21 cellular contexts compared by ENCODE assay signal in the genomic region with DNA sequence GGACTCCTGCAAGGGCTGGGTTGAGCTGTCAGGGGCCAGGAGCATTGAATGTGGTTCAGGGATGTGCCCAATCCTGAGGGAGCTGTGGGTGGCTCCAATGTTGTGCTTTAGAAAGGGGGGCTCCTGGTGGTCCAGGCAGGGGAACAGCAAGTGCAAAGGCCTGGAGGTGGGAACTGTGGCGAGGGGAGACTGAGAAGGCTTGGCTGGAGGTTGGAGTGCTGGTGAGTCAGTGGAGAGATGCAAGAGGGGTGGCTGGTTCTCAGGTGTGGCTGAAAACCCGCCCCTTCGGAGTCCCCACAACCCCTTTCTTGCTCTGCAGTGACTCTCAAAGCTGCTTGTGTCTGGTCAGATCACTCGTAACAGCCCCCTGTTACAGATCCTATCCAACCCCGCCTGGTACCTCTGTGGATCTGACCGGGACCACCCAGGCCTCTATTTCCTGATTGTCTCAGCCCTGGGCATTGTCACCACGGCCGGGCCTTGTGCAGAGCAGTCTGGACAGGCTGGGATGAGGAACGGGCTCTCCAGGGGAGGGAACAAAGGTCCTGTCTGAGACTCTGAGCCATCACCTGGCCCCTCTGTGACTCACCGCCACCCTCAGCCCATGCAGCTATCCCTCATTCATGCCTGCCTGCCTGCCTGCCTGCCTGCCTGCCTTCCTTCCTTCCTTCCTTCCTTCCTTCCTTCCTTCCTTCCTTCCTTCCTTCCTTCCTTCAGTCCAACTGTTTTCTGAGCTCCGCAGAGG. TPM values are rescaled to one million over a fixed set of nuclear protein-coding genes. Genes with fewer than 3 reads are reported as not detected.
A peak's percentile ranks its signal among the peaks of the same experiment; 100 is the strongest.
DNase-seq lines count a peak whose midpoint lies in the region; ATAC-seq, FAIRE-seq and TF ChIP-seq lines count a peak whose summit lies in the region.
"Had no signal": no experiment of that assay in that cellular context is flagged by ENCODE, and none has a peak within 500 bp of the region (broad histone marks: within the 10 kb centered on the region; RNA-seq: fewer than 3 reads in every experiment).

No MANE protein-coding gene starts in this region.

- no peak for DNase-seq in A549 (ENCODE audit: low read depth in 1 of 2, low spot score in 1 of 2)
- DNase-seq in Calu3, result peak; percentile 20
- no peak for DNase-seq in astrocyte (ENCODE audit: low read depth)
- no peak for DNase-seq in HepG2 (ENCODE audit: low spot score)
- no peak for DNase-seq in NCI-H526 treated with DMSO at 0.1 percent for 48 hours (lab: John Stamatoyannopoulos, UW)
- no peak for DNase-seq in HuH-7.5 (ENCODE audit: low spot score)
- no peak for DNase-seq in Ammon's horn (ENCODE audit: low spot score)
- DNase-seq: activated gamma-delta T cell treated with Interleukin-2 at 50 U/mL for 16 hours; adrenal gland; CD8-positive, alpha-beta T cell; NCI-H1105; NCI-H2081 treated with DMSO at 0.1 percent for 48 hours; NCI-H510A; stimulated activated CD4-positive, alpha-beta T cell treated with anti-CD3 and anti-CD28 coated beads, Interleukin-2, amount 100 ng/mL, for 48 hours; stimulated activated naive B cell treated with anti-CD40 and anti-IgM and Interleukin-4, amounts not matched to agents 10 μg/mL and 1 μg/mL and 100 μg/mL, for 72 hours; T-helper 2 cell had no signal

- no peak overlapping the region for H3K27ac ChIP-seq in A549
- H3K27ac ChIP-seq in astrocyte (ENCODE audit: low read depth, low read length), result no peak overlapping the region
- H3K27ac ChIP-seq in HepG2 (ENCODE audit: extremely low read length, insufficient read depth, low read length), result no peak overlapping the region
- H3K27ac ChIP-seq: adrenal gland, coronary artery had no signal

- H4K20me1 ChIP-seq in astrocyte (ENCODE audit: insufficient read depth, low read length) (peaks cover 3% of the 10 kb centered on the region), HepG2 (ENCODE audit: insufficient read depth, low read length) (no peaks in the 10 kb centered on the region)

- H3K79me2 ChIP-seq in astrocyte (ENCODE audit: insufficient read depth, low read length) (no peaks in the 10 kb centered on the region), HepG2 (ENCODE audit: insufficient read depth, low read length) (no peaks in the 10 kb centered on the region)

- intact Hi-C loops in Calu3 (cut with micrococcal nuclease; ENCODE audit: unreplicated experiment), result no loop called here
- intact Hi-C loops in HepG2 (cut with micrococcal nuclease; ENCODE audit: unreplicated experiment), result no loop called here

- H3K4me1 Mint-ChIP-seq in Calu3 (ENCODE audit: low read depth, unreplicated experiment) (peaks cover 10% of the 10 kb centered on the region), astrocyte (ENCODE audit: low read depth, unreplicated experiment) (no peaks in the 10 kb centered on the region)

- TF ChIP-seq POLR2A in A549 (IDR thresholded peaks at IDR 0.05; ENCODE audit: low read length) (no peak), HepG2 (IDR thresholded peaks at IDR 0.05; ENCODE audit: insufficient read depth in 1 of 2, low read depth in 2 of 2, low read length in 2 of 2) (no peak)

- FAIRE-seq in A549 (lab: Jason Lieb, UNC), result no peak
- no peak for FAIRE-seq in astrocyte (lab: Jason Lieb, UNC)
- no peak for FAIRE-seq in HepG2 (lab: Jason Lieb, UNC)
- FAIRE-seq: bronchial epithelial cell had no signal

- no peak for TF ChIP-seq CTCF in A549 (IDR thresholded peaks at IDR 0.05)
- TF ChIP-seq CTCF in Calu3 (IDR thresholded peaks at IDR 0.05; ENCODE audit: unreplicated experiment), result no peak
- no peak for TF ChIP-seq CTCF in astrocyte (IDR thresholded peaks at IDR 0.05; ENCODE audit: insufficient read depth, low read depth, low read length)
- TF ChIP-seq CTCF in HepG2 (CRISPR knock-in tag; IDR thresholded peaks at IDR 0.05), result no peak

- H3K4me3 Mint-ChIP-seq in Calu3 (ENCODE audit: low read depth, unreplicated experiment), result no peak overlapping the region
- H3K4me3 Mint-ChIP-seq in astrocyte (ENCODE audit: unreplicated experiment), result peak overlapping the region; percentile 45
- H3K4me3 Mint-ChIP-seq: CD8-positive, alpha-beta T cell had no signal

- H3K4me2 ChIP-seq in A549 (no peak overlapping the region), astrocyte (ENCODE audit: low read length) (no peak overlapping the region), HepG2 (ENCODE audit: low read depth, low read length) (no peak overlapping the region)
- H3K4me2 ChIP-seq: smooth muscle cell had no signal

- H3K27me3 ChIP-seq in astrocyte (ENCODE audit: insufficient read depth, low read length), result peaks cover 25% of the 10 kb centered on the region
- H3K27me3 ChIP-seq in HepG2 (ENCODE audit: control insufficient read depth in 1 of 2, insufficient read depth in 2 of 2, low read length in 2 of 2), result peaks cover 4 to 54% of the 10 kb centered on the region in 2 experiments; a peak in 4 of 5 replicates

- no peak overlapping the region for H3K4me3 ChIP-seq in A549
- H3K4me3 ChIP-seq in astrocyte (ENCODE audit: insufficient read depth, low read depth, low read length), result no peak overlapping the region
- H3K4me3 ChIP-seq in HepG2 (replicated peaks in 1 of 3; ENCODE audit: insufficient read depth in 1 of 3, low read depth in 2 of 3, low read length in 3 of 3), result no peak overlapping the region
- H3K4me3 ChIP-seq: adrenal gland, coronary artery, smooth muscle cell had no signal

- H3K9me3 Mint-ChIP-seq in Calu3 (ENCODE audit: low read depth, unreplicated experiment) (no peaks in the 10 kb centered on the region), astrocyte (ENCODE audit: unreplicated experiment) (no peaks in the 10 kb centered on the region)
- H3K9me3 Mint-ChIP-seq: CD8-positive, alpha-beta T cell; stimulated activated naive B cell treated with anti-CD40 and anti-IgM and Interleukin-4, amounts not matched to agents 10 μg/mL and 1 μg/mL and 100 μg/mL, for 72 hours had no signal

- no TSS peak for BruUV-seq in Calu3 (replicated peaks; lab: Mats Ljungman, UMichigan)
- BruUV-seq in HepG2 (replicated peaks; lab: Mats Ljungman, UMichigan), result no TSS peak

- H3K36me3 ChIP-seq in astrocyte (ENCODE audit: insufficient read depth, low read length) (no peaks in the 10 kb centered on the region), HepG2 (replicated peaks in 1 of 2; ENCODE audit: control insufficient read depth in 1 of 2, insufficient read depth in 2 of 2, low read length in 2 of 2) (no peaks in the 10 kb centered on the region)
- H3K36me3 ChIP-seq: adrenal gland had no signal

- peaks cover 71% of the 10 kb centered on the region for H3K27me3 Mint-ChIP-seq in Calu3 (ENCODE audit: unreplicated experiment)
- peaks cover 43% of the 10 kb centered on the region for H3K27me3 Mint-ChIP-seq in astrocyte (ENCODE audit: low read depth, unreplicated experiment)

- TF ChIP-seq RAD21 in A549 (conservative IDR thresholded peaks at IDR 0.05 in 1 of 2, IDR thresholded peaks at IDR 0.05 in 1 of 2), result no peak
- no peak for TF ChIP-seq RAD21 in HepG2 (CRISPR knock-in tag; IDR thresholded peaks at IDR 0.05)

- POLR2A ChIA-PET in A549 (lab: Yijun Ruan, JAX), result no interaction called here
- POLR2A ChIA-PET in HepG2 (lab: Yijun Ruan, JAX), result no interaction called here

- 56% methylated on average over 11 of the region's 11 CpGs for WGBS in A549 (ENCODE audit: missing lambda C conversion rate)
- 23% methylated on average over 10 of the region's 11 CpGs for WGBS in HepG2 (ENCODE audit: low lambda C conversion rate)

- H2AFZ ChIP-seq in astrocyte (ENCODE audit: low read depth, low read length) (no peak overlapping the region), HepG2 (ENCODE audit: low read length) (no peak overlapping the region)

- peak; percentile 45 to 51; a peak in 3 of 6 replicates for ATAC-seq in A549
- ATAC-seq in HepG2, result peak; percentile 79
- no peak for ATAC-seq in GM19397 (IDR thresholded peaks at IDR 0.05; ENCODE audit: unreplicated experiment)
- ATAC-seq: CD8-positive, alpha-beta T cell had no signal

- H3K36me3 Mint-ChIP-seq in Calu3 (ENCODE audit: insufficient read depth, unreplicated experiment), result no peaks in the 10 kb centered on the region
- no peaks in the 10 kb centered on the region for H3K36me3 Mint-ChIP-seq in astrocyte (ENCODE audit: low read depth, unreplicated experiment)
- H3K36me3 Mint-ChIP-seq: CD8-positive, alpha-beta T cell; stimulated activated naive B cell treated with anti-CD40 and anti-IgM and Interleukin-4, amounts not matched to agents 10 μg/mL and 1 μg/mL and 100 μg/mL, for 72 hours had no signal

- in situ Hi-C loops in HepG2 (cut with HindIII; ENCODE audit: extremely low pct_ligation_motif_present, low pct_unique_long_range_greater_than_20kb), result no loop called here

- H3K27ac Mint-ChIP-seq in Calu3 (ENCODE audit: unreplicated experiment) (no peak overlapping the region), astrocyte (ENCODE audit: unreplicated experiment) (no peak overlapping the region)
- H3K27ac Mint-ChIP-seq: CD8-positive, alpha-beta T cell; stimulated activated naive B cell treated with anti-CD40 and anti-IgM and Interleukin-4, amounts not matched to agents 10 μg/mL and 1 μg/mL and 100 μg/mL, for 72 hours had no signal

- no peaks in the 10 kb centered on the region for H3K9me3 ChIP-seq in A549
- H3K9me3 ChIP-seq in astrocyte (ENCODE audit: insufficient read depth, low read depth, low read length), result no peaks in the 10 kb centered on the region
- no peaks in the 10 kb centered on the region for H3K9me3 ChIP-seq in HepG2 (ENCODE audit: low read length)
- H3K9me3 ChIP-seq: adrenal gland had no signal

- no peak overlapping the region for H3K9ac ChIP-seq in astrocyte (ENCODE audit: low read length)
- no peak overlapping the region for H3K9ac ChIP-seq in HepG2 (ENCODE audit: insufficient read depth, low read depth, low read length)

- H3K4me1 ChIP-seq in A549 (peaks cover 3% of the 10 kb centered on the region; the same call in 1 of the 3 replicates), astrocyte (ENCODE audit: insufficient read depth, low read length) (no peaks in the 10 kb centered on the region), HepG2 (ENCODE audit: insufficient read depth, low read length) (peaks cover 10% of the 10 kb centered on the region; the same call in 1 of the 2 replicates)
- H3K4me1 ChIP-seq: adrenal gland had no signal

- CTCF ChIA-PET in A549 (lab: Yijun Ruan, JAX) (interaction anchor here (0.9 to 1.7 kb wide), 2 partner anchors 18 to 32 kb away, joined by 3 to 9 read pairs; no protein-coding TSS in a partner anchor), Calu3 (lab: Charles Lee) (no interaction called here), HepG2 (lab: Yijun Ruan, JAX; ENCODE audit: low intra/inter-chr PET ratio, low total read pairs) (no interaction called here)

- TF ChIP-seq EP300 in A549 (IDR thresholded peaks at IDR 0.05), result no peak
- TF ChIP-seq EP300 in HepG2 (IDR thresholded peaks at IDR 0.05; ENCODE audit: low read depth in 2 of 2, low read length in 2 of 2), result no peak
- no peak for TF ChIP-seq EP300 in HepG2 (CRISPR knock-in tag; IDR thresholded peaks at IDR 0.05; ENCODE audit: borderline replicate concordance)

RNA-seq across cellular contexts. Expression of gene KCNN1, which starts 1.4 kb away (rescaled TPM):
- polyA plus RNA-seq in A549 (2011; rRNA removed) (0.20 and 0.43 TPM in 2 replicates), A549 (2017; fragmentation: RNase III; extraction: RNeasy Plus Mini Kit Qiagen cat#74134 plus additional on column Dnase treatment) (0.56 to 0.85 TPM (median 0.69 TPM) in 3 replicates), HepG2 (2011; rRNA removed) (not detected in 2 replicates)
- polyA plus RNA-seq in A549 (2012; cell fraction: cytosol; rRNA removed), result 0.62 and 0.69 TPM in 2 replicates
- 0.28 and 0.89 TPM in 2 replicates for polyA plus RNA-seq in A549 (2012; cell fraction: nucleus; rRNA removed)
- polyA minus RNA-seq in A549 (2011; rRNA and poly(A)+ RNA removed), result 0.37 and 0.63 TPM in 2 replicates
- total RNA-seq in Calu3 (2022) (not detected in 2 replicates), astrocyte (1.5 and 1.6 TPM in 2 replicates), HepG2 (2016; rRNA removed; fragmentation: Illumina TruSeq; extraction: Trizol) (0.04 TPM in 1 of 2 replicates, not detected in the other)
- total RNA-seq in HepG2 (2016; cell fraction: cytosol; rRNA removed; fragmentation: Illumina TruSeq; extraction: Trizol; ENCODE audit: low read depth), result not detected in 2 replicates
- 0.09 TPM in 1 of 2 replicates, not detected in the other for total RNA-seq in HepG2 (2016; cell fraction: insoluble cytoplasmic fraction; rRNA removed; fragmentation: Illumina TruSeq; extraction: Trizol)
- total RNA-seq in HepG2 (2016; cell fraction: membrane; rRNA removed; fragmentation: Illumina TruSeq; extraction: Trizol), result not detected in 2 replicates
- not detected in 2 replicates for total RNA-seq in HepG2 (2016; cell fraction: nucleus; rRNA removed; fragmentation: Illumina TruSeq; extraction: Trizol)
- 0.05 TPM in 1 of 2 replicates, not detected in the other for polyA plus RNA-seq in HepG2 (2011; cell fraction: cytosol; rRNA removed)
- polyA plus RNA-seq in HepG2 (2011; cell fraction: nucleus; rRNA removed), result 0.14 TPM in 1 of 2 replicates, not detected in the other
- not detected in 2 replicates for polyA plus RNA-seq in HepG2 (2012)
- not detected in 2 replicates for polyA plus RNA-seq in HepG2 (2016; cell fraction: cytosol; fragmentation: Illumina TruSeq; extraction: Trizol; ENCODE audit: low read depth)
- polyA plus RNA-seq in HepG2 (2016; cell fraction: insoluble cytoplasmic fraction; fragmentation: Illumina TruSeq; extraction: Trizol; ENCODE audit: low read depth), result not detected in 2 replicates
- polyA plus RNA-seq in HepG2 (2016; cell fraction: membrane; fragmentation: Illumina TruSeq; extraction: Trizol; ENCODE audit: low read depth), result not detected in 2 replicates
- not detected in 2 replicates for polyA plus RNA-seq in HepG2 (2016; cell fraction: nucleus; fragmentation: Illumina TruSeq; extraction: Trizol; ENCODE audit: insufficient read depth, low read depth)
- 0.30 TPM in 1 of 2 replicates, not detected in the other for polyA minus RNA-seq in HepG2 (2011; rRNA and poly(A)+ RNA removed; ENCODE audit: low replicate concordance)
- not detected in 2 replicates for polyA minus RNA-seq in HepG2 (2011; cell fraction: cytosol; rRNA and poly(A)+ RNA removed)
- polyA minus RNA-seq in HepG2 (2011; cell fraction: nucleus; rRNA and poly(A)+ RNA removed), result not detected in 2 replicates
- total RNA-seq: bronchial epithelial cell; CD8-positive, alpha-beta T cell; RPMI7951 had no signal

RNA-seq across cellular contexts. Expression of gene CCDC124, which starts 32.7 kb away (rescaled TPM):
- 20.8 and 35.4 TPM in 2 replicates for polyA plus RNA-seq in A549 (2011; rRNA removed)
- 175 and 186 TPM in 2 replicates for polyA plus RNA-seq in A549 (2012; cell fraction: cytosol; rRNA removed)
- polyA plus RNA-seq in A549 (2012; cell fraction: nucleus; rRNA removed), result 127 and 154 TPM in 2 replicates
- polyA plus RNA-seq in A549 (2017; fragmentation: RNase III; extraction: RNeasy Plus Mini Kit Qiagen cat#74134 plus additional on column Dnase treatment), result 113 to 123 TPM (median 116 TPM) in 3 replicates
- polyA minus RNA-seq in A549 (2011; rRNA and poly(A)+ RNA removed), result 3.9 and 10.2 TPM in 2 replicates
- 51.1 and 53.4 TPM in 2 replicates for total RNA-seq in Calu3 (2022)
- total RNA-seq in astrocyte, result 91.0 and 97.3 TPM in 2 replicates
- total RNA-seq in HepG2 (2016; rRNA removed; fragmentation: Illumina TruSeq; extraction: Trizol), result 14.9 and 16.3 TPM in 2 replicates
- total RNA-seq in HepG2 (2016; cell fraction: cytosol; rRNA removed; fragmentation: Illumina TruSeq; extraction: Trizol; ENCODE audit: low read depth), result 6.7 and 9.1 TPM in 2 replicates
- total RNA-seq in HepG2 (2016; cell fraction: insoluble cytoplasmic fraction; rRNA removed; fragmentation: Illumina TruSeq; extraction: Trizol), result 14.7 and 17.6 TPM in 2 replicates
- total RNA-seq in HepG2 (2016; cell fraction: membrane; rRNA removed; fragmentation: Illumina TruSeq; extraction: Trizol), result 9.9 and 10.4 TPM in 2 replicates
- total RNA-seq in HepG2 (2016; cell fraction: nucleus; rRNA removed; fragmentation: Illumina TruSeq; extraction: Trizol), result 6.7 and 7.8 TPM in 2 replicates
- 20.3 and 24.8 TPM in 2 replicates for polyA plus RNA-seq in HepG2 (2011; rRNA removed)
- polyA plus RNA-seq in HepG2 (2011; cell fraction: cytosol; rRNA removed), result 24.8 and 40.2 TPM in 2 replicates
- polyA plus RNA-seq in HepG2 (2011; cell fraction: nucleus; rRNA removed), result 31.4 and 34.6 TPM in 2 replicates
- polyA plus RNA-seq in HepG2 (2012), result 21.1 and 25.1 TPM in 2 replicates
- 36.5 and 41.3 TPM in 2 replicates for polyA plus RNA-seq in HepG2 (2016; cell fraction: cytosol; fragmentation: Illumina TruSeq; extraction: Trizol; ENCODE audit: low read depth)
- polyA plus RNA-seq in HepG2 (2016; cell fraction: insoluble cytoplasmic fraction; fragmentation: Illumina TruSeq; extraction: Trizol; ENCODE audit: low read depth), result 54.0 and 60.8 TPM in 2 replicates
- 31.7 and 32.3 TPM in 2 replicates for polyA plus RNA-seq in HepG2 (2016; cell fraction: membrane; fragmentation: Illumina TruSeq; extraction: Trizol; ENCODE audit: low read depth)
- polyA plus RNA-seq in HepG2 (2016; cell fraction: nucleus; fragmentation: Illumina TruSeq; extraction: Trizol; ENCODE audit: insufficient read depth, low read depth), result 52.6 and 53.1 TPM in 2 replicates
- polyA minus RNA-seq in HepG2 (2011; rRNA and poly(A)+ RNA removed; ENCODE audit: low replicate concordance), result 6.4 and 9.9 TPM in 2 replicates
- polyA minus RNA-seq in HepG2 (2011; cell fraction: cytosol; rRNA and poly(A)+ RNA removed), result 5.2 and 6.7 TPM in 2 replicates
- polyA minus RNA-seq in HepG2 (2011; cell fraction: nucleus; rRNA and poly(A)+ RNA removed), result 3.7 and 8.7 TPM in 2 replicates

RNA-seq across cellular contexts. Expression of gene ARRDC2, which starts 42.4 kb away (rescaled TPM):
- 11.2 and 14.5 TPM in 2 replicates for polyA plus RNA-seq in A549 (2011; rRNA removed)
- 20.2 and 31.4 TPM in 2 replicates for polyA plus RNA-seq in A549 (2012; cell fraction: cytosol; rRNA removed)
- 59.5 and 87.8 TPM in 2 replicates for polyA plus RNA-seq in A549 (2012; cell fraction: nucleus; rRNA removed)
- 14.8 to 15.2 TPM (median 15.0 TPM) in 3 replicates for polyA plus RNA-seq in A549 (2017; fragmentation: RNase III; extraction: RNeasy Plus Mini Kit Qiagen cat#74134 plus additional on column Dnase treatment)
- polyA minus RNA-seq in A549 (2011; rRNA and poly(A)+ RNA removed), result 5.6 and 7.9 TPM in 2 replicates
- total RNA-seq in Calu3 (2022), result 15.8 and 23.0 TPM in 2 replicates
- total RNA-seq in astrocyte, result 2.6 and 2.8 TPM in 2 replicates
- 1.7 and 2.1 TPM in 2 replicates for total RNA-seq in HepG2 (2016; rRNA removed; fragmentation: Illumina TruSeq; extraction: Trizol)
- 0.51 and 0.71 TPM in 2 replicates for total RNA-seq in HepG2 (2016; cell fraction: cytosol; rRNA removed; fragmentation: Illumina TruSeq; extraction: Trizol; ENCODE audit: low read depth)
- total RNA-seq in HepG2 (2016; cell fraction: insoluble cytoplasmic fraction; rRNA removed; fragmentation: Illumina TruSeq; extraction: Trizol), result 1.5 and 2.6 TPM in 2 replicates
- 1.7 TPM in 2 replicates for total RNA-seq in HepG2 (2016; cell fraction: membrane; rRNA removed; fragmentation: Illumina TruSeq; extraction: Trizol)
- 1.2 and 1.4 TPM in 2 replicates for total RNA-seq in HepG2 (2016; cell fraction: nucleus; rRNA removed; fragmentation: Illumina TruSeq; extraction: Trizol)
- 3.4 and 4.3 TPM in 2 replicates for polyA plus RNA-seq in HepG2 (2011; rRNA removed)
- polyA plus RNA-seq in HepG2 (2011; cell fraction: cytosol; rRNA removed), result 3.1 and 3.7 TPM in 2 replicates
- polyA plus RNA-seq in HepG2 (2011; cell fraction: nucleus; rRNA removed), result 10.9 and 11.3 TPM in 2 replicates
- polyA plus RNA-seq in HepG2 (2012), result 2.3 and 4.0 TPM in 2 replicates
- 0.66 and 0.83 TPM in 2 replicates for polyA plus RNA-seq in HepG2 (2016; cell fraction: cytosol; fragmentation: Illumina TruSeq; extraction: Trizol; ENCODE audit: low read depth)
- 2.1 and 2.3 TPM in 2 replicates for polyA plus RNA-seq in HepG2 (2016; cell fraction: insoluble cytoplasmic fraction; fragmentation: Illumina TruSeq; extraction: Trizol; ENCODE audit: low read depth)
- polyA plus RNA-seq in HepG2 (2016; cell fraction: membrane; fragmentation: Illumina TruSeq; extraction: Trizol; ENCODE audit: low read depth), result 1.2 and 1.6 TPM in 2 replicates
- polyA plus RNA-seq in HepG2 (2016; cell fraction: nucleus; fragmentation: Illumina TruSeq; extraction: Trizol; ENCODE audit: insufficient read depth, low read depth), result 3.6 and 6.3 TPM in 2 replicates
- 4.7 and 13.8 TPM in 2 replicates for polyA minus RNA-seq in HepG2 (2011; rRNA and poly(A)+ RNA removed; ENCODE audit: low replicate concordance)
- 1.2 and 2.5 TPM in 2 replicates for polyA minus RNA-seq in HepG2 (2011; cell fraction: cytosol; rRNA and poly(A)+ RNA removed)
- polyA minus RNA-seq in HepG2 (2011; cell fraction: nucleus; rRNA and poly(A)+ RNA removed), result 1.4 and 2.7 TPM in 2 replicates

Comparison
In these comparisons a context has a peak if more than half of its experiments do, and no peak if none do; other contexts are left out.
1. Of the 38 proteins assayed by ChIP-seq in both HepG2 and A549: peak only in HepG2: FOSL2; only in A549: none; in both: none; in neither: 37.